Comparison of ENCODE assay signal across 8 cellular contexts in the genomic region with DNA sequence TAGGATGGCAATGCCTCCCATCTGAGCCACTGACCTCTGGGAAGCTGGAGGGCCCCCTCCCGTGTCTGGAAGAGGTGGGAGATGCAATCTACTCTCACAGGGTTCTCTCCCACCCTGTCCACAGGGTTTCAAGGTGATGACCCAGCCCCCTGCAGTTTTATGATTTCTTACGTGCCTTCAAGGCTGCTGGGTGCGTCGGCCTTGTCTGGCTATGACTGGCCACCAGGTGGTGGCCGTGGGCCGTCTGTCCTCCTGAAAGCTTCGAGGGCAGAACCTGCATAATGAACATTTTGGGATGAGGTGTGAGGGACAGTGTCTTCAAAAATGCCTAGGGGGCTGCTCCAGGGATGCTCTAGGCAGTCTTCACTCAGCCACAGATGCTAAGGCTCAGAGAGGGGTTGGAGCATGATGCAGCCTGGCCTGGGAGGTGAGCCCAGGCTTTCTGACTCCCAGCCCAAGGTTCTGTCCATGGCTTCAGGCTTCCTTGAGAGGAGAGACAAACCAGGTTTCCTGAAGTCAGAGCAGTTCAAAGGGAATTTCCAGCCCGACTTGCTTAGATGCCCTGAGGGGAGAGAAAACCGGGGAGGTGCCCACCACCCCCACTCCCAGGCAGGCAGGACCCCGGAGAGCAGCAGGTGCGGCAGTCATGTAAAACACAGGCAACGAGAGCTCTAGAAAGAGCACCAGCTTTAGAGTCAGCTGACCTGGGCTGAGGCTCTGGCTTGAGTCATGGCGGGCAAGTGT. TPM values are rescaled to one million over a fixed set of nuclear protein-coding genes. Genes with fewer than 3 reads are reported as not detected.
DNase-seq lines count a peak whose midpoint lies in the region; ATAC-seq, FAIRE-seq and TF ChIP-seq lines count a peak whose summit lies in the region.

No MANE protein-coding gene starts in this region.

- H3K27me3 Mint-ChIP-seq in MCF 10A (ENCODE audit: insufficient read depth, unreplicated experiment): no peaks in the 10 kb centered on the region

- no peak overlapping the region for H3K4me2 ChIP-seq in A549
- no peak overlapping the region for H3K4me2 ChIP-seq in HepG2 (ENCODE audit: low read depth, low read length)

- H3K9me3 ChIP-seq in A549 (no peaks in the 10 kb centered on the region), HepG2 (ENCODE audit: low read length) (no peaks in the 10 kb centered on the region)

- intact Hi-C loops in MCF 10A (cut with micrococcal nuclease): loop anchor here (1.0 to 10.0 kb wide), 6 partner anchors 44 to 360 kb away; a partner anchor contains a TSS
- intact Hi-C loops in HepG2 (cut with micrococcal nuclease; ENCODE audit: unreplicated experiment): loop anchor here (1.0 kb wide), 2 partner anchors 44 to 177 kb away; no protein-coding TSS in a partner anchor

- FAIRE-seq in A549 (lab: Jason Lieb, UNC) (no peak), HepG2 (lab: Jason Lieb, UNC) (peak; percentile 50)

- no peak overlapping the region for H3K4me3 Mint-ChIP-seq in MCF 10A (ENCODE audit: unreplicated experiment)

- peak; percentile 75 to 88 for ATAC-seq in A549
- ATAC-seq in HepG2: peak; percentile 83
- ATAC-seq in HG03159 (IDR thresholded peaks at IDR 0.05; ENCODE audit: unreplicated experiment): no peak

- H3K27ac Mint-ChIP-seq in MCF 10A (ENCODE audit: low read depth, unreplicated experiment): no peak overlapping the region

- 22% methylated on average over 13 of the region's 13 CpGs for WGBS in A549 (ENCODE audit: missing lambda C conversion rate)
- WGBS in HepG2 (ENCODE audit: low lambda C conversion rate): 16% methylated on average over 10 of the region's 13 CpGs

- TF ChIP-seq RAD21 in A549 (conservative IDR thresholded peaks at IDR 0.05 in 1 of 2, IDR thresholded peaks at IDR 0.05 in 1 of 2) (peak; percentile 94 to 97), HepG2 (CRISPR knock-in tag; IDR thresholded peaks at IDR 0.05) (peak; percentile 80)

- TF ChIP-seq CTCF in A549 (IDR thresholded peaks at IDR 0.05): peak; percentile 93
- TF ChIP-seq CTCF in MCF 10A (IDR thresholded peaks at IDR 0.05; ENCODE audit: unreplicated experiment): peak; percentile 85
- peak; percentile 87 for TF ChIP-seq CTCF in HepG2 (CRISPR knock-in tag; IDR thresholded peaks at IDR 0.05)

- H3K36me3 ChIP-seq in HepG2 (replicated peaks in 1 of 2; ENCODE audit: control insufficient read depth in 1 of 2, insufficient read depth in 2 of 2, low read length in 2 of 2): no peaks in the 10 kb centered on the region

- DNase-seq in A549 (ENCODE audit: low read depth in 1 of 2, low spot score in 1 of 2): peak; percentile 62 to 78
- DNase-seq in EL: peak; percentile 44
- DNase-seq in NCI-H1105 (lab: John Stamatoyannopoulos, UW): peak; percentile 21
- peak; percentile 65 for DNase-seq in MCF 10A (ENCODE audit: unreplicated experiment)
- DNase-seq in HepG2 (ENCODE audit: low spot score): no peak
- DNase-seq in cerebellar nuclear complex (lab: John Stamatoyannopoulos, UW): no peak
- no peak for DNase-seq in AML-193 (lab: John Stamatoyannopoulos, UW)

- H3K4me1 ChIP-seq in A549: no peaks in the 10 kb centered on the region
- H3K4me1 ChIP-seq in HepG2 (ENCODE audit: insufficient read depth, low read length): no peaks in the 10 kb centered on the region

- no peak overlapping the region for H2AFZ ChIP-seq in HepG2 (ENCODE audit: low read length)

- POLR2A ChIA-PET in A549 (lab: Yijun Ruan, JAX): interaction anchor here (0.9 to 1.3 kb wide), 3 partner anchors 143 to 237 kb away, joined by 3 read pairs; no protein-coding TSS in a partner anchor
- POLR2A ChIA-PET in MCF 10A (lab: Yijun Ruan, JAX): interaction anchor here (0.7 to 0.8 kb wide), 3 partner anchors 13 to 177 kb away, joined by 3 to 4 read pairs (median 3); no protein-coding TSS in a partner anchor
- POLR2A ChIA-PET in HepG2 (lab: Yijun Ruan, JAX): no interaction called here

- CTCF ChIA-PET in A549 (lab: Yijun Ruan, JAX) (interaction anchor here (0.6 to 10.1 kb wide), 54 partner anchors 11 to 1792 kb away, joined by 3 to 297 read pairs (median 4); a partner anchor contains a TSS), MCF 10A (lab: Yijun Ruan, JAX) (interaction anchor here (0.6 to 5.2 kb wide), 46 partner anchors 9 to 525 kb away, joined by 3 to 35 read pairs (median 4); no protein-coding TSS in a partner anchor), HepG2 (lab: Yijun Ruan, JAX; ENCODE audit: low intra/inter-chr PET ratio, low total read pairs) (interaction anchor here (1.1 to 1.5 kb wide), 2 partner anchors 44 to 177 kb away, joined by 6 to 10 read pairs; no protein-coding TSS in a partner anchor)

- H4K20me1 ChIP-seq in HepG2 (ENCODE audit: insufficient read depth, low read length): 0 out of 2 replicates have a peak, but pooled peaks cover 2% of the 10 kb centered on the region

- in situ Hi-C loops in HepG2 (cut with HindIII; ENCODE audit: extremely low pct_ligation_motif_present, low pct_unique_long_range_greater_than_20kb): no loop called here

- peaks cover 50% of the 10 kb centered on the region for H3K4me1 Mint-ChIP-seq in MCF 10A (ENCODE audit: insufficient read depth, unreplicated experiment)

- TF ChIP-seq EP300 in A549 (IDR thresholded peaks at IDR 0.05) (no peak), HepG2 (IDR thresholded peaks at IDR 0.05; ENCODE audit: low read depth in 2 of 2, low read length in 2 of 2) (no peak), HepG2 (CRISPR knock-in tag; IDR thresholded peaks at IDR 0.05; ENCODE audit: borderline replicate concordance) (no peak)

- H3K9ac ChIP-seq in HepG2 (ENCODE audit: insufficient read depth, low read depth, low read length): no peak overlapping the region

- H3K4me3 ChIP-seq in A549 (no peak overlapping the region), HepG2 (replicated peaks in 1 of 3; ENCODE audit: insufficient read depth in 1 of 3, low read depth in 2 of 3, low read length in 3 of 3) (no peak overlapping the region)

- H3K79me2 ChIP-seq in HepG2 (ENCODE audit: insufficient read depth, low read length): no peaks in the 10 kb centered on the region

- no peaks in the 10 kb centered on the region for H3K9me3 Mint-ChIP-seq in MCF 10A (ENCODE audit: unreplicated experiment)

- TF ChIP-seq POLR2A in A549 (IDR thresholded peaks at IDR 0.05; ENCODE audit: low read length) (no peak), HepG2 (IDR thresholded peaks at IDR 0.05; ENCODE audit: insufficient read depth in 1 of 2, low read depth in 2 of 2, low read length in 2 of 2) (no peak)

- H3K27me3 ChIP-seq in HepG2 (ENCODE audit: control insufficient read depth in 1 of 2, insufficient read depth in 2 of 2, low read length in 2 of 2): peaks cover 0 to 13% of the 10 kb centered on the region in 2 experiments; a peak in 4 of 5 replicates

- no peaks in the 10 kb centered on the region for H3K36me3 Mint-ChIP-seq in MCF 10A (ENCODE audit: insufficient read depth, unreplicated experiment)

- H3K27ac ChIP-seq in A549: no peak overlapping the region
- no peak overlapping the region for H3K27ac ChIP-seq in HepG2 (ENCODE audit: extremely low read length, insufficient read depth, low read length)

- BruUV-seq in MCF 10A (replicated peaks; lab: Mats Ljungman, UMichigan): no TSS peak
- BruUV-seq in HepG2 (replicated peaks; lab: Mats Ljungman, UMichigan): no TSS peak

RNA-seq across cellular contexts. Expression of a gene that starts 18.7 kb away (rescaled TPM):
- 47.4 and 65.8 TPM in 2 replicates for polyA plus RNA-seq in A549 (2011; rRNA removed)
- polyA plus RNA-seq in A549 (2012; cell fraction: cytosol; rRNA removed): 29.1 and 29.9 TPM in 2 replicates
- polyA plus RNA-seq in A549 (2012; cell fraction: nucleus; rRNA removed): 19.6 and 26.9 TPM in 2 replicates
- 6.1 to 10.5 TPM (median 7.2 TPM) in 3 replicates for polyA plus RNA-seq in A549 (2017; fragmentation: RNase III; extraction: RNeasy Plus Mini Kit Qiagen cat#74134 plus additional on column Dnase treatment)
- polyA minus RNA-seq in A549 (2011; rRNA and poly(A)+ RNA removed): 17.5 and 24.0 TPM in 2 replicates
- total RNA-seq in MCF 10A (2022): 9.7 and 20.0 TPM in 2 replicates
- 6.3 and 10.5 TPM in 2 replicates for total RNA-seq in HepG2 (2016; rRNA removed; fragmentation: Illumina TruSeq; extraction: Trizol)
- 2.6 and 5.4 TPM in 2 replicates for total RNA-seq in HepG2 (2016; cell fraction: cytosol; rRNA removed; fragmentation: Illumina TruSeq; extraction: Trizol; ENCODE audit: low read depth)
- total RNA-seq in HepG2 (2016; cell fraction: insoluble cytoplasmic fraction; rRNA removed; fragmentation: Illumina TruSeq; extraction: Trizol): 6.8 and 9.8 TPM in 2 replicates
- total RNA-seq in HepG2 (2016; cell fraction: membrane; rRNA removed; fragmentation: Illumina TruSeq; extraction: Trizol): 4.6 and 7.7 TPM in 2 replicates
- total RNA-seq in HepG2 (2016; cell fraction: nucleus; rRNA removed; fragmentation: Illumina TruSeq; extraction: Trizol): 2.0 and 3.7 TPM in 2 replicates
- polyA plus RNA-seq in HepG2 (2011; rRNA removed): 31.5 and 50.8 TPM in 2 replicates
- 31.2 and 32.1 TPM in 2 replicates for polyA plus RNA-seq in HepG2 (2011; cell fraction: cytosol; rRNA removed)
- 14.5 and 18.2 TPM in 2 replicates for polyA plus RNA-seq in HepG2 (2011; cell fraction: nucleus; rRNA removed)
- 11.6 and 19.0 TPM in 2 replicates for polyA plus RNA-seq in HepG2 (2012)
- polyA plus RNA-seq in HepG2 (2016; cell fraction: cytosol; fragmentation: Illumina TruSeq; extraction: Trizol; ENCODE audit: low read depth): 6.6 and 8.5 TPM in 2 replicates
- polyA plus RNA-seq in HepG2 (2016; cell fraction: insoluble cytoplasmic fraction; fragmentation: Illumina TruSeq; extraction: Trizol; ENCODE audit: low read depth): 9.0 and 9.8 TPM in 2 replicates
- 5.9 and 6.2 TPM in 2 replicates for polyA plus RNA-seq in HepG2 (2016; cell fraction: membrane; fragmentation: Illumina TruSeq; extraction: Trizol; ENCODE audit: low read depth)
- 5.4 and 6.8 TPM in 2 replicates for polyA plus RNA-seq in HepG2 (2016; cell fraction: nucleus; fragmentation: Illumina TruSeq; extraction: Trizol; ENCODE audit: insufficient read depth, low read depth)
- polyA minus RNA-seq in HepG2 (2011; rRNA and poly(A)+ RNA removed; ENCODE audit: low replicate concordance): 3.8 and 11.4 TPM in 2 replicates
- 5.5 and 6.9 TPM in 2 replicates for polyA minus RNA-seq in HepG2 (2011; cell fraction: cytosol; rRNA and poly(A)+ RNA removed)
- 8.8 and 9.0 TPM in 2 replicates for polyA minus RNA-seq in HepG2 (2011; cell fraction: nucleus; rRNA and poly(A)+ RNA removed)

RNA-seq across cellular contexts. Expression of a gene that starts 36.4 kb away (rescaled TPM):
- polyA plus RNA-seq in A549 (2011; rRNA removed) (74.9 and 81.7 TPM in 2 replicates), A549 (2017; fragmentation: RNase III; extraction: RNeasy Plus Mini Kit Qiagen cat#74134 plus additional on column Dnase treatment) (57.2 to 65.5 TPM (median 62.9 TPM) in 3 replicates), HepG2 (2011; rRNA removed) (51.3 and 55.2 TPM in 2 replicates)
- polyA plus RNA-seq in A549 (2012; cell fraction: cytosol; rRNA removed): 53.3 and 68.6 TPM in 2 replicates
- 128 and 155 TPM in 2 replicates for polyA plus RNA-seq in A549 (2012; cell fraction: nucleus; rRNA removed)
- polyA minus RNA-seq in A549 (2011; rRNA and poly(A)+ RNA removed): 129 and 164 TPM in 2 replicates
- total RNA-seq in MCF 10A (2022) (48.7 and 67.6 TPM in 2 replicates), HepG2 (2016; rRNA removed; fragmentation: Illumina TruSeq; extraction: Trizol) (115 and 118 TPM in 2 replicates)
- 24.6 and 27.1 TPM in 2 replicates for total RNA-seq in HepG2 (2016; cell fraction: cytosol; rRNA removed; fragmentation: Illumina TruSeq; extraction: Trizol; ENCODE audit: low read depth)
- 110 and 117 TPM in 2 replicates for total RNA-seq in HepG2 (2016; cell fraction: insoluble cytoplasmic fraction; rRNA removed; fragmentation: Illumina TruSeq; extraction: Trizol)
- 71.0 and 75.9 TPM in 2 replicates for total RNA-seq in HepG2 (2016; cell fraction: membrane; rRNA removed; fragmentation: Illumina TruSeq; extraction: Trizol)
- 82.3 and 94.1 TPM in 2 replicates for total RNA-seq in HepG2 (2016; cell fraction: nucleus; rRNA removed; fragmentation: Illumina TruSeq; extraction: Trizol)
- 39.7 and 48.8 TPM in 2 replicates for polyA plus RNA-seq in HepG2 (2011; cell fraction: cytosol; rRNA removed)
- 115 and 142 TPM in 2 replicates for polyA plus RNA-seq in HepG2 (2011; cell fraction: nucleus; rRNA removed)
- 26.8 and 40.4 TPM in 2 replicates for polyA plus RNA-seq in HepG2 (2012)
- polyA plus RNA-seq in HepG2 (2016; cell fraction: cytosol; fragmentation: Illumina TruSeq; extraction: Trizol; ENCODE audit: low read depth): 11.0 and 11.5 TPM in 2 replicates
- 70.1 and 79.0 TPM in 2 replicates for polyA plus RNA-seq in HepG2 (2016; cell fraction: insoluble cytoplasmic fraction; fragmentation: Illumina TruSeq; extraction: Trizol; ENCODE audit: low read depth)
- 28.4 and 28.6 TPM in 2 replicates for polyA plus RNA-seq in HepG2 (2016; cell fraction: membrane; fragmentation: Illumina TruSeq; extraction: Trizol; ENCODE audit: low read depth)
- polyA plus RNA-seq in HepG2 (2016; cell fraction: nucleus; fragmentation: Illumina TruSeq; extraction: Trizol; ENCODE audit: insufficient read depth, low read depth): 90.9 and 95.3 TPM in 2 replicates
- polyA minus RNA-seq in HepG2 (2011; rRNA and poly(A)+ RNA removed; ENCODE audit: low replicate concordance): 70.6 and 173 TPM in 2 replicates
- 44.6 and 50.4 TPM in 2 replicates for polyA minus RNA-seq in HepG2 (2011; cell fraction: cytosol; rRNA and poly(A)+ RNA removed)
- 117 and 130 TPM in 2 replicates for polyA minus RNA-seq in HepG2 (2011; cell fraction: nucleus; rRNA and poly(A)+ RNA removed)

Comparison
In these comparisons a context has a peak if more than half of its experiments do, and no peak if none do; other contexts are left out.
1. DNase-seq: peak in A549 (2 of 2), EL (single experiment), NCI-H1105 (single experiment) and MCF 10A (single experiment); none in HepG2 (single experiment), cerebellar nuclear complex (0 of 2) and AML-193 (0 of 2).
2. Peak in every context shown above with its lines, with median percentiles within 50 percentile points of each other: CTCF ChIP-seq.